17 cellular contexts compared by ENCODE assay signal in the genomic region with DNA sequence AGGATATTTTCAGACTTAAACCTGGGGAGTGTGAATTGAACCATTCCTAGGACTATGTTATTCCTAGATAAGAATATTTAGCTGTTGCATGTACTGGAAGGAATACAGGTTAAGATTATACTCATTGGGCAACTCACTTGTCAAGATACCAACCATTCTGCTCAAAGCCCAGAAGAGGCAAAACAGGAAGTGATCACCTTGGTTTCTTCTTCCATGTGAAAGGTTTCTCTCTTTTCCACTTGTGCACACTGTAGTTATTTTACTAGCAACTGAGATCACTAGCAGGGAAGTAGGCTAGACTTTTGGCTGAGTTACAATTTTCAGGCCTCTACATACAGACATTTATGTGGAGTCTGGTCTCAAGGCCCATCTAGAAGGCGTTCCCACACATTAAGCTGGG.
DNase-seq lines count a peak whose midpoint lies in the region; ATAC-seq, FAIRE-seq and TF ChIP-seq lines count a peak whose summit lies in the region.
"Had no signal": no experiment of that assay in that cellular context is flagged by ENCODE, and none has a peak within 500 bp of the region (broad histone marks: within the 10 kb centered on the region; RNA-seq: fewer than 3 reads in every experiment).

No MANE protein-coding gene starts in this region.

- DNase-seq in GM12892 (ENCODE audit: insufficient read length) = no peak
- DNase-seq in endodermal cell = no peak
- DNase-seq in urothelium cell line (ENCODE audit: low spot score) = no peak
- DNase-seq in cerebellar cortex (ENCODE audit: low spot score) = no peak
- no peak for DNase-seq in OCI-M1 (lab: John Stamatoyannopoulos, UW)
- DNase-seq in NCI-H2107 treated with DMSO at 0.1 percent for 48 hours (lab: John Stamatoyannopoulos, UW; ENCODE audit: unreplicated experiment) = no peak
- DNase-seq: BE2C, EL, GF-D8, MG63, NCI-H1092, NCI-H1436 treated with DMSO at 0.1 percent for 48 hours, NCI-H1930, NCI-H524 treated with DMSO at 0.1 percent for 48 hours, Right ventricle myocardium superior had no signal

- TF ChIP-seq POLR2A in GM12892 (IDR thresholded peaks at IDR 0.05; ENCODE audit: low read depth, low read length) = no peak

- no peaks in the 10 kb centered on the region for H3K9me3 Mint-ChIP-seq in activated T-helper 17 cell treated with anti-CD3 and anti-CD28 coated beads, Interleukin-2, amount 50 U/mL, for 72 hours
- peaks cover 4% of the 10 kb centered on the region for H3K9me3 Mint-ChIP-seq in endodermal cell

- H3K4me1 ChIP-seq in endodermal cell (ENCODE audit: control insufficient read depth, insufficient read depth, low read length) = no peaks in the 10 kb centered on the region
- H3K4me1 ChIP-seq: BE2C had no signal

- no peak overlapping the region for H3K4me3 ChIP-seq in endodermal cell (ENCODE audit: low read length)
- H3K4me3 ChIP-seq: A549, MG63 had no signal

- H3K27ac ChIP-seq in endodermal cell (ENCODE audit: low read depth, low read length) = no peak overlapping the region
- H3K27ac ChIP-seq: A549 had no signal

- peaks cover 84% of the 10 kb centered on the region for H3K36me3 Mint-ChIP-seq in activated T-helper 17 cell treated with anti-CD3 and anti-CD28 coated beads, Interleukin-2, amount 50 U/mL, for 72 hours (ENCODE audit: low read depth)
- H3K36me3 Mint-ChIP-seq in endodermal cell (ENCODE audit: low read depth) = peaks cover 32% of the 10 kb centered on the region

- no peak overlapping the region for H3K9ac ChIP-seq in endodermal cell (ENCODE audit: extremely low read depth, low read length, poor library complexity, severe bottlenecking)

- peak; percentile 60 for FAIRE-seq in GM12892 (lab: Jason Lieb, UNC)
- FAIRE-seq in urothelium cell line (lab: Jason Lieb, UNC) = peak; percentile 37
- FAIRE-seq: A549 had no signal

- H3K27me3 Mint-ChIP-seq in activated T-helper 17 cell treated with anti-CD3 and anti-CD28 coated beads, Interleukin-2, amount 50 U/mL, for 72 hours = no peaks in the 10 kb centered on the region
- H3K27me3 Mint-ChIP-seq in endodermal cell (ENCODE audit: insufficient read depth) = no peaks in the 10 kb centered on the region

- H3K4me3 Mint-ChIP-seq in activated T-helper 17 cell treated with anti-CD3 and anti-CD28 coated beads, Interleukin-2, amount 50 U/mL, for 72 hours = no peak overlapping the region
- no peak overlapping the region for H3K4me3 Mint-ChIP-seq in endodermal cell

- peaks cover 11% of the 10 kb centered on the region for H3K4me1 Mint-ChIP-seq in activated T-helper 17 cell treated with anti-CD3 and anti-CD28 coated beads, Interleukin-2, amount 50 U/mL, for 72 hours
- no peaks in the 10 kb centered on the region for H3K4me1 Mint-ChIP-seq in endodermal cell

- TF ChIP-seq CTCF in endodermal cell (conservative IDR thresholded peaks at IDR 0.05) = no peak

- peak overlapping the region; percentile 10 for H3K27ac Mint-ChIP-seq in activated T-helper 17 cell treated with anti-CD3 and anti-CD28 coated beads, Interleukin-2, amount 50 U/mL, for 72 hours
- peak overlapping the region; percentile 7 for H3K27ac Mint-ChIP-seq in endodermal cell

- WGBS in endodermal cell (ENCODE audit: insufficient coverage in 1 of 2, insufficient read length in 1 of 2), 2 experiments = 85 to 100% methylated on average over 1 of the region's 1 CpG

- peaks cover 64% of the 10 kb centered on the region for H3K36me3 ChIP-seq in endodermal cell (ENCODE audit: control insufficient read depth, insufficient read depth, low read length)
- H3K36me3 ChIP-seq: MG63 had no signal

- no peaks in the 10 kb centered on the region for H3K9me3 ChIP-seq in endodermal cell (ENCODE audit: control insufficient read depth, low read length)
- H3K9me3 ChIP-seq: A549, BE2C, MG63 had no signal

- no peak for ATAC-seq in activated T-helper 17 cell treated with anti-CD3 and anti-CD28 coated beads, Interleukin-2, amount 50 U/mL, for 72 hours (replicated peaks)
- ATAC-seq: A549 had no signal

- H3K27me3 ChIP-seq in endodermal cell (ENCODE audit: control insufficient read depth, insufficient read depth, low read length, poor library complexity, severe bottlenecking) = no peaks in the 10 kb centered on the region
- H3K27me3 ChIP-seq: BE2C, MG63 had no signal
